Comparison of ENCODE assay signal across 33 cellular contexts in genomic region chr17:78832541-78832810, GRCh38.
"Had no signal": no experiment of that assay in that cellular context is flagged by ENCODE, and none has a peak within 500 bp of the region (broad histone marks: within the 10 kb centered on the region; RNA-seq: fewer than 3 reads in every experiment).

No MANE protein-coding gene starts in this region.

- H3K4me3 Mint-ChIP-seq: activated CD4-positive, alpha-beta T cell treated with anti-CD3 and anti-CD28 coated beads for 36 hours; activated CD4-positive, alpha-beta T cell treated with anti-CD3 and anti-CD28 coated beads, Interleukin-2, amount 10 ng/mL, durations not matched to agents 24 days and 14 days; activated CD8-positive, alpha-beta T cell treated with anti-CD3 and anti-CD28 coated beads for 36 hours; activated naive CD4-positive, alpha-beta T cell treated with anti-CD3 and anti-CD28 coated beads, Interleukin-2, amount 10 ng/mL, durations not matched to agents 7 days and 5 days; activated naive CD8-positive, alpha-beta T cell treated with anti-CD3 and anti-CD28 coated beads, Interleukin-2, amount 10 ng/mL, durations not matched to agents 7 days and 5 days; activated T-cell treated with anti-CD3 and anti-CD28 coated beads, Interleukin-2, amount 50 U/mL, for 24 hours; activated T-cell treated with anti-CD3 and anti-CD28 coated beads, Interleukin-2, amount 50 U/mL, for 72 hours; brain; T-cell; T-helper 1 cell treated with Interleukin-12 subunit alpha and Interleukin-12 subunit beta and Interleukin-4 antibody, amounts not matched to agents 30 μg/mL and 1 μg/mL, for 36 hours; T-helper 2 cell treated with Interferon-gamma antibody and Interleukin-4, amounts not matched to agents 5 μg/mL and 100 μg/mL, for 36 hours had no signal

- H3K27me3 ChIP-seq: ascending aorta, breast epithelium, cardiac muscle cell, colonic mucosa, esophagus squamous epithelium had no signal

- DNase-seq: activated CD4-positive, alpha-beta T cell treated with anti-CD3 and anti-CD28 coated beads for 36 hours; activated CD4-positive, alpha-beta T cell treated with anti-CD3 and anti-CD28 coated beads, Interleukin-2, amount 10 ng/mL, durations not matched to agents 24 days and 14 days; activated CD4-positive, CD25-positive, alpha-beta regulatory T cell; activated CD4-positive, CD25-positive, alpha-beta regulatory T cell treated with anti-CD3 and anti-CD28 coated beads, Interleukin-2, amount 50 U/mL, for 72 hours; activated CD8-positive, alpha-beta memory T cell treated with anti-CD3 and anti-CD28 coated beads for 24 hours; activated CD8-positive, alpha-beta memory T cell treated with anti-CD3 and anti-CD28 coated beads, Interleukin-2, amount 50 U/mL, for 48 hours; activated CD8-positive, alpha-beta T cell treated with anti-CD3 and anti-CD28 coated beads for 36 hours; activated gamma-delta T cell; activated naive CD4-positive, alpha-beta T cell; activated naive CD8-positive, alpha-beta T cell treated with anti-CD3 and anti-CD28 coated beads, Interleukin-2, amount 10 ng/mL, durations not matched to agents 7 days and 5 days; activated T-cell treated with anti-CD3 and anti-CD28 coated beads for 4 hours; activated T-cell treated with anti-CD3 and anti-CD28 coated beads, Interleukin-2, amount 50 U/mL, for 24 hours; activated T-cell treated with anti-CD3 and anti-CD28 coated beads, Interleukin-2, amount 50 U/mL, for 72 hours; central memory CD4-positive, alpha-beta T cell; cerebellar nuclear complex; colonic mucosa; effector CD8-positive, alpha-beta T cell; esophagus squamous epithelium; foreskin melanocyte; head of caudate nucleus; T-cell; T1000 had no signal

- H3K9me3 ChIP-seq: ascending aorta, breast epithelium, colonic mucosa, esophagus squamous epithelium had no signal

- H3K27ac ChIP-seq: ascending aorta, breast epithelium, cardiac muscle cell, colonic mucosa, epithelial cell of prostate had no signal

- H3K4me1 ChIP-seq: ascending aorta, breast epithelium, colonic mucosa had no signal

- FAIRE-seq: endometrium, endothelial cell of umbilical vein had no signal

- H3K4me3 ChIP-seq: ascending aorta, breast epithelium, cardiac muscle cell, colonic mucosa, esophagus squamous epithelium had no signal

- ATAC-seq: activated CD4-positive, alpha-beta T cell treated with anti-CD3 and anti-CD28 coated beads for 36 hours; activated CD8-positive, alpha-beta T cell treated with anti-CD3 and anti-CD28 coated beads for 36 hours; activated naive CD4-positive, alpha-beta T cell treated with anti-CD3 and anti-CD28 coated beads, Interleukin-2, amount 50 U/mL, for 72 hours; activated T-cell treated with anti-CD3 and anti-CD28 coated beads, Interleukin-2, amount 50 U/mL, for 72 hours; T-cell had no signal

- H3K27me3 Mint-ChIP-seq: activated CD4-positive, alpha-beta T cell treated with anti-CD3 and anti-CD28 coated beads for 36 hours; activated CD4-positive, alpha-beta T cell treated with anti-CD3 and anti-CD28 coated beads, Interleukin-2, amount 10 ng/mL, durations not matched to agents 24 days and 14 days; activated CD8-positive, alpha-beta T cell treated with anti-CD3 and anti-CD28 coated beads for 36 hours; activated naive CD4-positive, alpha-beta T cell treated with anti-CD3 and anti-CD28 coated beads, Interleukin-2, amount 10 ng/mL, durations not matched to agents 7 days and 5 days; activated naive CD8-positive, alpha-beta T cell treated with anti-CD3 and anti-CD28 coated beads, Interleukin-2, amount 10 ng/mL, durations not matched to agents 7 days and 5 days; activated T-cell treated with anti-CD3 and anti-CD28 coated beads, Interleukin-2, amount 50 U/mL, for 24 hours; brain; T-cell had no signal

- H3K27ac Mint-ChIP-seq: activated CD4-positive, alpha-beta T cell treated with anti-CD3 and anti-CD28 coated beads for 36 hours; activated CD4-positive, alpha-beta T cell treated with anti-CD3 and anti-CD28 coated beads, Interleukin-2, amount 10 ng/mL, durations not matched to agents 24 days and 14 days; activated CD8-positive, alpha-beta T cell treated with anti-CD3 and anti-CD28 coated beads for 36 hours; activated naive CD4-positive, alpha-beta T cell treated with anti-CD3 and anti-CD28 coated beads, Interleukin-2, amount 10 ng/mL, durations not matched to agents 7 days and 5 days; activated naive CD8-positive, alpha-beta T cell treated with anti-CD3 and anti-CD28 coated beads, Interleukin-2, amount 10 ng/mL, durations not matched to agents 7 days and 5 days; activated T-cell treated with anti-CD3 and anti-CD28 coated beads, Interleukin-2, amount 50 U/mL, for 24 hours; activated T-cell treated with anti-CD3 and anti-CD28 coated beads, Interleukin-2, amount 50 U/mL, for 72 hours; brain; T-helper 1 cell treated with Interleukin-12 subunit alpha and Interleukin-12 subunit beta and Interleukin-4 antibody, amounts not matched to agents 30 μg/mL and 1 μg/mL, for 36 hours; T-helper 2 cell treated with Interferon-gamma antibody and Interleukin-4, amounts not matched to agents 5 μg/mL and 100 μg/mL, for 36 hours had no signal

- H3K9me3 Mint-ChIP-seq: activated CD4-positive, alpha-beta T cell treated with anti-CD3 and anti-CD28 coated beads, Interleukin-2, amount 10 ng/mL, durations not matched to agents 24 days and 14 days; activated CD8-positive, alpha-beta T cell treated with anti-CD3 and anti-CD28 coated beads for 36 hours; activated naive CD4-positive, alpha-beta T cell treated with anti-CD3 and anti-CD28 coated beads, Interleukin-2, amount 10 ng/mL, durations not matched to agents 7 days and 5 days; activated naive CD4-positive, alpha-beta T cell treated with anti-CD3 and anti-CD28 coated beads, Interleukin-2, amount 50 U/mL, for 72 hours; activated naive CD8-positive, alpha-beta T cell treated with anti-CD3 and anti-CD28 coated beads, Interleukin-2, amount 10 ng/mL, durations not matched to agents 7 days and 5 days; activated T-cell treated with anti-CD3 and anti-CD28 coated beads, Interleukin-2, amount 50 U/mL, for 24 hours; activated T-cell treated with anti-CD3 and anti-CD28 coated beads, Interleukin-2, amount 50 U/mL, for 72 hours; brain; T-cell; T-helper 1 cell treated with Interleukin-12 subunit alpha and Interleukin-12 subunit beta and Interleukin-4 antibody, amounts not matched to agents 30 μg/mL and 1 μg/mL, for 36 hours; T-helper 2 cell treated with Interferon-gamma antibody and Interleukin-4, amounts not matched to agents 5 μg/mL and 100 μg/mL, for 36 hours had no signal
